ENCODE assay signal across 1 cellular context in genomic region chr12:99609455-99610181, GRCh38.
TF ChIP-seq lines count a peak whose summit lies in the region.

No MANE protein-coding gene starts in this region.

TF ChIP-seq in GM12878, 131 proteins besides CTCF, POLR2A, EP300 and RAD21:
- TF ChIP-seq IKZF2 (IDR thresholded peaks at IDR 0.05) (no peak), FOXM1 (IDR thresholded peaks at IDR 0.05; ENCODE audit: low read depth, low read length) (no peak), BACH1 (IDR thresholded peaks at IDR 0.05; ENCODE audit: borderline replicate concordance) (no peak), USF2 (IDR thresholded peaks at IDR 0.05; ENCODE audit: borderline replicate concordance, low read depth, low read length) (no peak), SMAD5 (IDR thresholded peaks at IDR 0.05; ENCODE audit: low read depth) (no peak)
TF ChIP-seq in GM12878: peak in this region for 0.
